ENCODE assay signal across 12 cellular contexts in genomic region chr15:92619380-92620101, GRCh38. TPM values are rescaled to one million over a fixed set of nuclear protein-coding genes. Genes with fewer than 3 reads are reported as not detected.
DNase-seq lines count a peak whose midpoint lies in the region; ATAC-seq and TF ChIP-seq lines count a peak whose summit lies in the region.
"Had no signal": no experiment of that assay in that cellular context is flagged by ENCODE, and none has a peak within 500 bp of the region (broad histone marks: within the 10 kb centered on the region; RNA-seq: fewer than 3 reads in every experiment).

No MANE protein-coding gene starts in this region.

- H3K4me3 Mint-ChIP-seq in HFFc6 (no peak overlapping the region), CD14-positive monocyte (no peak overlapping the region)
- H3K4me3 Mint-ChIP-seq: activated T-helper 1 cell treated with anti-CD3 and anti-CD28 coated beads, Interleukin-12 subunit alpha, Interleukin-12 subunit beta, Interleukin-2, Interleukin-4 antibody, amounts not matched to agents 30 ng/mL and 10 ng/mL and 1 ng/mL, durations not matched to agents 14 hours and 24 hours and 36 hours had no signal

- H3K4me3 ChIP-seq in colonic mucosa: no peak overlapping the region

- peak overlapping the region; percentile 33 for H3K27ac ChIP-seq in colonic mucosa

- H3K27ac Mint-ChIP-seq in HFFc6: peak overlapping the region; percentile 27; the same call in 1 of the 2 replicates
- H3K27ac Mint-ChIP-seq in CD14-positive monocyte: peak overlapping the region in 1 of 7 donors; percentile 8
- H3K27ac Mint-ChIP-seq: activated T-helper 1 cell treated with anti-CD3 and anti-CD28 coated beads, Interleukin-12 subunit alpha, Interleukin-12 subunit beta, Interleukin-2, Interleukin-4 antibody, amounts not matched to agents 30 ng/mL and 10 ng/mL and 1 ng/mL, durations not matched to agents 14 hours and 24 hours and 36 hours had no signal

- no peak for TF ChIP-seq CTCF in HFFc6 (IDR thresholded peaks at IDR 0.05)
- TF ChIP-seq CTCF in colonic mucosa (IDR thresholded peaks at IDR 0.05): no peak
- TF ChIP-seq CTCF in CD14-positive monocyte (IDR thresholded peaks at IDR 0.05): no peak

- no peaks in the 10 kb centered on the region for H3K9me3 ChIP-seq in colonic mucosa

- DNase-seq in HFFc6: peak; percentile 43
- no peak for DNase-seq in colonic mucosa
- no peak for DNase-seq in left colon
- DNase-seq in superior temporal gyrus (ENCODE audit: extremely low spot score): peak; percentile 58
- no peak for DNase-seq in CD14-positive monocyte (ENCODE audit: low spot score)
- DNase-seq in DMS114 treated with DMSO at 0.1 percent for 48 hours (lab: John Stamatoyannopoulos, UW; ENCODE audit: unreplicated experiment): no peak
- DNase-seq in NOMO-1 treated with DMSO at 0.1 percent for 48 hours (lab: John Stamatoyannopoulos, UW; ENCODE audit: unreplicated experiment): no peak
- no peak for DNase-seq in AG20443 (ENCODE audit: low spot score)
- DNase-seq: NCI-H1092, NCI-H69 had no signal

- peak; percentile 41 for ATAC-seq in left colon
- ATAC-seq: activated CD4-positive, CD25-positive, alpha-beta regulatory T cell treated with anti-CD3 and anti-CD28 coated beads, Interleukin-2, amount 50 U/mL, for 24 hours had no signal

- no peaks in the 10 kb centered on the region; the same call in 1 of the 2 replicates for H3K27me3 Mint-ChIP-seq in HFFc6 (ENCODE audit: insufficient read depth)
- peaks cover 0 to 2% (median 0%) of the 10 kb centered on the region in 3 donors for H3K27me3 Mint-ChIP-seq in CD14-positive monocyte (ENCODE audit: low read depth in 3 of 3)

- no peaks in the 10 kb centered on the region for H3K36me3 ChIP-seq in colonic mucosa

- H3K27me3 ChIP-seq in colonic mucosa: no peaks in the 10 kb centered on the region

- H3K9ac ChIP-seq in colonic mucosa (ENCODE audit: low read depth in 2 of 2, low read length in 2 of 2): no peak overlapping the region

- no peaks in the 10 kb centered on the region for H3K4me1 ChIP-seq in colonic mucosa

- H3K36me3 Mint-ChIP-seq in HFFc6 (ENCODE audit: low read depth) (no peaks in the 10 kb centered on the region), CD14-positive monocyte (no peaks in the 10 kb centered on the region)

- intact Hi-C loops in colonic mucosa (cut with DNase I): no loop called here
- intact Hi-C loops in left colon (cut with DNase I, micrococcal nuclease): no loop called here
- intact Hi-C loops in CD14-positive monocyte (cut with micrococcal nuclease): no loop called here

- H3K4me1 Mint-ChIP-seq in HFFc6 (ENCODE audit: low read depth): peaks cover 27% of the 10 kb centered on the region
- H3K4me1 Mint-ChIP-seq in CD14-positive monocyte: no peaks in the 10 kb centered on the region

- H3K9me3 Mint-ChIP-seq in HFFc6 (peaks cover 16% of the 10 kb centered on the region), CD14-positive monocyte (no peaks in the 10 kb centered on the region)
- H3K9me3 Mint-ChIP-seq: activated T-helper 1 cell treated with anti-CD3 and anti-CD28 coated beads, Interleukin-12 subunit alpha, Interleukin-12 subunit beta, Interleukin-2, Interleukin-4 antibody, amounts not matched to agents 30 ng/mL and 10 ng/mL and 1 ng/mL, durations not matched to agents 14 hours and 24 hours and 36 hours had no signal

RNA-seq across cellular contexts. Expression of gene FAM174B, which starts 36.0 kb away (rescaled TPM):
- total RNA-seq in HFFc6 (2021; fragmentation: NEBNext Ultra II Directional; extraction: Animal tissue kit (Norgen Biotek cat#: 25700)): 1 to 10 TPM; 1.2 to 7.0 (median 2.3) TPM
- total RNA-seq in colonic mucosa (10 to 100 TPM; 25.2 to 25.7 TPM), left colon (10 to 100 TPM; 29.5 to 32.4 TPM)
- polyA plus RNA-seq in CD14-positive monocyte: 1 to 10 TPM; 3.2 to 4.7 TPM

Comparison
In these comparisons a context has a peak if more than half of its experiments do, and no peak if none do; other contexts are left out.
1. DNase-seq: peak in HFFc6 (single experiment) and superior temporal gyrus (single experiment); none in colonic mucosa (single experiment), left colon (0 of 2), CD14-positive monocyte (single experiment), DMS114 treated with DMSO at 0.1 percent for 48 hours (single experiment), NOMO-1 treated with DMSO at 0.1 percent for 48 hours (single experiment) and AG20443 (single experiment).